In the genomic region with DNA sequence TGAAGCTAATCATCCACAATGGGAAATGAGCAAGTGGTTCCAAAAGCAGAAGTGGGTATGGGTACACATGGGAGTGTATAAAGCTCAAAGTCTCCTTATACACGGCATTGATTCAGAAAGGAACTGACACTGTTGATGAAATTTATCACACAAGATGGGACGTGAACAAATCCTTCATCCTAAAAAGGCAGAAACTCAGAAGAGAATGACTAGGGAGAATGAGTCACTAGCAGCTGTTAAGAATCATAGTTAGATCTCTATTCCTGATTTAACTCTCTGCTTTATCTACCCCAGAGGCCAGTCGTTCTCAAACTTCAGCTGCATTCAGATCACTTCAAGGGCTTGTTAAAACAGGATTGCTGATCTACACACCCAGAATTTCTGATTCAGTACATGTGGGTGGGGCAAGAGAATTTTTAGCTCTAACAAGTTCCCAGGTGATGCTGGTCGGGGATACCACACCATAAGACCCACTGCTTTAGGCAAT, we compare ENCODE assay signal across 8 cellular contexts.
A peak's percentile ranks its signal among the peaks of the same experiment; 100 is the strongest.
DNase-seq lines count a peak whose midpoint lies in the region; ATAC-seq and TF ChIP-seq lines count a peak whose summit lies in the region.

No MANE protein-coding gene starts in this region.

- intact Hi-C loops in uterus (cut with DNase I; ENCODE audit: low total_unique reads) = no loop called here
- intact Hi-C loops in posterior cingulate gyrus (cut with DNase I) = no loop called here

- no peaks in the 10 kb centered on the region for H3K9me3 Mint-ChIP-seq in activated T-cell treated with anti-CD3 and anti-CD28 coated beads, Interleukin-2, amount 50 U/mL, for 72 hours

- in situ Hi-C loops in G401 (cut with HindIII; ENCODE audit: low sequenced_read_pairs) = no loop called here

- no peak overlapping the region for H3K4me3 Mint-ChIP-seq in activated T-cell treated with anti-CD3 and anti-CD28 coated beads, Interleukin-2, amount 50 U/mL, for 72 hours

- no peaks in the 10 kb centered on the region for H3K9me3 ChIP-seq in uterus

- H3K4me1 Mint-ChIP-seq in activated T-cell treated with anti-CD3 and anti-CD28 coated beads, Interleukin-2, amount 50 U/mL, for 72 hours (ENCODE audit: low read depth) = peaks cover 30% of the 10 kb centered on the region

- no peaks in the 10 kb centered on the region for H3K4me1 ChIP-seq in uterus

- peak; percentile 20 for DNase-seq in stimulated activated CD4-positive, alpha-beta T cell treated with anti-CD3 and anti-CD28 coated beads, Interleukin-15, amount 100 ng/mL, for 24 hours
- no peak for DNase-seq in stimulated activated CD4-positive, alpha-beta T cell treated with anti-CD3 and anti-CD28 coated beads, Interleukin-4, amount 100 ng/mL, for 1 hour
- peak; percentile 15 to 22 for DNase-seq in activated T-cell treated with anti-CD3 and anti-CD28 coated beads, Interleukin-2, amount 50 U/mL, for 72 hours
- DNase-seq in kidney glomerular epithelial cell (lab: John Stamatoyannopoulos, UW) = peak; percentile 77
- DNase-seq in uterus = peak in 1 of 2 donors; percentile 50
- no peak for DNase-seq in G401 (ENCODE audit: low spot score)
- no peak for DNase-seq in posterior cingulate gyrus

- TF ChIP-seq CTCF in uterus (IDR thresholded peaks at IDR 0.05) = no peak

- no peak overlapping the region for H3K27ac Mint-ChIP-seq in activated T-cell treated with anti-CD3 and anti-CD28 coated beads, Interleukin-2, amount 50 U/mL, for 72 hours

- peak in 1 of 2 donors; percentile 27 for TF ChIP-seq POLR2A in uterus (IDR thresholded peaks at IDR 0.05)

- peak overlapping the region; percentile 81 to 87 for H3K27ac ChIP-seq in uterus

- no peaks in the 10 kb centered on the region for H3K27me3 ChIP-seq in uterus

- peak; percentile 95 to 96 for ATAC-seq in activated T-cell treated with anti-CD3 and anti-CD28 coated beads, Interleukin-2, amount 50 U/mL, for 72 hours (replicated peaks in 1 of 2)
- ATAC-seq in GM19035 (IDR thresholded peaks at IDR 0.05; ENCODE audit: unreplicated experiment) = no peak

- H3K36me3 ChIP-seq in uterus = no peaks in the 10 kb centered on the region

- H3K4me3 ChIP-seq in uterus = no peak overlapping the region

- no peaks in the 10 kb centered on the region for H3K36me3 Mint-ChIP-seq in activated T-cell treated with anti-CD3 and anti-CD28 coated beads, Interleukin-2, amount 50 U/mL, for 72 hours (ENCODE audit: insufficient read depth in 2 of 2)

- H3K27me3 Mint-ChIP-seq in activated T-cell treated with anti-CD3 and anti-CD28 coated beads, Interleukin-2, amount 50 U/mL, for 72 hours (ENCODE audit: low read depth) = no peaks in the 10 kb centered on the region

Comparison
In these comparisons a context has a peak if more than half of its experiments do, and no peak if none do; other contexts are left out.
1. DNase-seq: peak in stimulated activated CD4-positive, alpha-beta T cell treated with anti-CD3 and anti-CD28 coated beads, Interleukin-15, amount 100 ng/mL, for 24 hours (single experiment), activated T-cell treated with anti-CD3 and anti-CD28 coated beads, Interleukin-2, amount 50 U/mL, for 72 hours (2 of 2) and kidney glomerular epithelial cell (single experiment); none in stimulated activated CD4-positive, alpha-beta T cell treated with anti-CD3 and anti-CD28 coated beads, Interleukin-4, amount 100 ng/mL, for 1 hour (single experiment), G401 (single experiment) and posterior cingulate gyrus (0 of 10).